20 cellular contexts compared by ENCODE assay signal in genomic region chr19:42899674-42900073, GRCh38. TPM values are rescaled to one million over a fixed set of nuclear protein-coding genes. Genes with fewer than 3 reads are reported as not detected.
"Had no signal": no experiment of that assay in that cellular context is flagged by ENCODE, and none has a peak within 500 bp of the region (broad histone marks: within the 10 kb centered on the region; RNA-seq: fewer than 3 reads in every experiment).

No MANE protein-coding gene starts in this region.

RNA-seq across cellular contexts. Expression of gene PSG6, which starts 18.0 kb away (rescaled TPM):
- total RNA-seq: kidney epithelial cell; left ventricle myocardium inferior; lung; mesenteric fat pad; mucosa of descending colon; myocyte; naive thymus-derived CD8-positive, alpha-beta T cell; neural crest cell; osteoblast; posterior vena cava; psoas muscle; sigmoid colon; skeletal muscle tissue; smooth muscle cell; temporal lobe; tibial nerve; upper lobe of left lung; urinary bladder; vagina had no signal
- polyA plus RNA-seq: lung; naive thymus-derived CD8-positive, alpha-beta T cell; psoas muscle; sigmoid colon; smooth muscle cell; urinary bladder had no signal

RNA-seq across cellular contexts. Expression of gene PSG1, which starts 20.2 kb away (rescaled TPM):
- total RNA-seq: kidney epithelial cell; left ventricle myocardium inferior; lower leg skin; lung; mesenteric fat pad; mucosa of descending colon; naive thymus-derived CD8-positive, alpha-beta T cell; neural crest cell; posterior vena cava; psoas muscle; sigmoid colon; skeletal muscle tissue; smooth muscle cell; temporal lobe; tibial nerve; upper lobe of left lung; urinary bladder; vagina had no signal
- polyA plus RNA-seq: lung; naive thymus-derived CD8-positive, alpha-beta T cell; sigmoid colon; smooth muscle cell; urinary bladder had no signal

RNA-seq across cellular contexts. Expression of gene PSG7, which starts 37.3 kb away (rescaled TPM):
- total RNA-seq: kidney epithelial cell; left ventricle myocardium inferior; lung; mesenteric fat pad; mucosa of descending colon; myocyte; naive thymus-derived CD8-positive, alpha-beta T cell; neural crest cell; osteoblast; posterior vena cava; psoas muscle; sigmoid colon; skeletal muscle tissue; smooth muscle cell; temporal lobe; tibial nerve; upper lobe of left lung; urinary bladder; vagina had no signal
- polyA plus RNA-seq: lung; naive thymus-derived CD8-positive, alpha-beta T cell; sigmoid colon; smooth muscle cell; urinary bladder had no signal
